Comparison of ENCODE assay signal across 19 cellular contexts in genomic region chr3:18780941-18781340, GRCh38.
DNase-seq lines count a peak whose midpoint lies in the region; ATAC-seq and TF ChIP-seq lines count a peak whose summit lies in the region.
"Had no signal": no experiment of that assay in that cellular context is flagged by ENCODE, and none has a peak within 500 bp of the region (broad histone marks: within the 10 kb centered on the region; RNA-seq: fewer than 3 reads in every experiment).

No MANE protein-coding gene starts in this region.

- POLR2A ChIA-PET in CD4-positive, alpha-beta T cell (lab: Charles Lee), result no interaction called here

- peaks cover 19% of the 10 kb centered on the region for H3K4me1 Mint-ChIP-seq in activated CD4-positive, alpha-beta T cell treated with anti-CD3 and anti-CD28 coated beads, Interleukin-2, amount 10 ng/mL, durations not matched to agents 24 days and 14 days
- peaks cover 56% of the 10 kb centered on the region for H3K4me1 Mint-ChIP-seq in CD4-positive, alpha-beta T cell (ENCODE audit: low read depth)
- H3K4me1 Mint-ChIP-seq in T-helper 2 cell treated with Interferon-gamma antibody and Interleukin-4, amounts not matched to agents 5 μg/mL and 100 μg/mL, for 36 hours (ENCODE audit: low read depth), result peaks cover 29% of the 10 kb centered on the region
- peaks cover 45% of the 10 kb centered on the region for H3K4me1 Mint-ChIP-seq in activated naive CD8-positive, alpha-beta T cell (ENCODE audit: low read depth)
- H3K4me1 Mint-ChIP-seq: B cell had no signal

- H3K9me3 Mint-ChIP-seq in activated CD4-positive, alpha-beta T cell treated with anti-CD3 and anti-CD28 coated beads, Interleukin-2, amount 10 ng/mL, durations not matched to agents 24 days and 14 days, result no peaks in the 10 kb centered on the region
- H3K9me3 Mint-ChIP-seq in CD4-positive, alpha-beta T cell, result no peaks in the 10 kb centered on the region
- H3K9me3 Mint-ChIP-seq in T-helper 2 cell treated with Interferon-gamma antibody and Interleukin-4, amounts not matched to agents 5 μg/mL and 100 μg/mL, for 36 hours, result no peaks in the 10 kb centered on the region
- peaks cover 8% of the 10 kb centered on the region for H3K9me3 Mint-ChIP-seq in activated naive CD8-positive, alpha-beta T cell (ENCODE audit: low read depth)
- H3K9me3 Mint-ChIP-seq: H9 had no signal

- peak; percentile 51 for ATAC-seq in CD4-positive, alpha-beta T cell (ENCODE audit: poor library complexity)
- no peak for ATAC-seq in HG02840 (IDR thresholded peaks at IDR 0.05; ENCODE audit: low FRiP score, unreplicated experiment)

- DNase-seq in activated CD4-positive, alpha-beta T cell treated with anti-CD3 and anti-CD28 coated beads, Interleukin-2, amount 10 ng/mL, durations not matched to agents 24 days and 14 days, result peak; percentile 68
- DNase-seq in activated CD4-positive, alpha-beta T cell treated with anti-CD3 and anti-CD28 coated beads, Interleukin-2, amount 50 U/mL, for 1 hour, result no peak
- DNase-seq in CD4-positive, alpha-beta T cell, result no peak
- no peak for DNase-seq in T-helper 2 cell treated with Interferon-gamma antibody and Interleukin-4, amounts not matched to agents 5 μg/mL and 100 μg/mL, for 36 hours (ENCODE audit: low spot score)
- DNase-seq in COLO829 (ENCODE audit: low spot score) (no peak), caudate nucleus (lab: John Stamatoyannopoulos, UW) (no peak)
- DNase-seq: Calu3; GF-D8; H9; KG1; NCI-H1417 treated with DMSO at 0.1 percent for 48 hours; NCI-H1930; NCI-H446 treated with DMSO at 0.1 percent for 48 hours; NCI-H69; NK-92 treated with Interleukin-12 subunit alpha and Interleukin-12 subunit beta, amount 100 ng/mL, for 24 hours; Right ventricle myocardium superior had no signal

- H3K27me3 Mint-ChIP-seq in activated CD4-positive, alpha-beta T cell treated with anti-CD3 and anti-CD28 coated beads, Interleukin-2, amount 10 ng/mL, durations not matched to agents 24 days and 14 days, result no peaks in the 10 kb centered on the region
- H3K27me3 Mint-ChIP-seq in CD4-positive, alpha-beta T cell, result no peaks in the 10 kb centered on the region
- H3K27me3 Mint-ChIP-seq in T-helper 2 cell treated with Interferon-gamma antibody and Interleukin-4, amounts not matched to agents 5 μg/mL and 100 μg/mL, for 36 hours (ENCODE audit: low read depth), result no peaks in the 10 kb centered on the region
- no peaks in the 10 kb centered on the region for H3K27me3 Mint-ChIP-seq in activated naive CD8-positive, alpha-beta T cell

- intact Hi-C loops in activated CD4-positive, alpha-beta T cell treated with anti-CD3 and anti-CD28 coated beads, Interleukin-2, amount 10 ng/mL, durations not matched to agents 24 days and 14 days (cut with micrococcal nuclease), result loop anchor here (10.0 kb wide), 1 partner anchor 204 kb away; no protein-coding TSS in a partner anchor
- intact Hi-C loops in CD4-positive, alpha-beta T cell (cut with DNase I, micrococcal nuclease), result no loop called here

- no peak overlapping the region for H3K27ac ChIP-seq in CD4-positive, alpha-beta T cell (ENCODE audit: low read depth, low read length)
- no peak overlapping the region for H3K27ac ChIP-seq in caudate nucleus (ENCODE audit: low read depth, low read length)

- CTCF ChIA-PET in CD4-positive, alpha-beta T cell (lab: Charles Lee), result no interaction called here

- H3K27me3 ChIP-seq in CD4-positive, alpha-beta T cell (ENCODE audit: control insufficient read depth, insufficient read depth, low read length), result no peaks in the 10 kb centered on the region

- TF ChIP-seq CTCF in CD4-positive, alpha-beta T cell (IDR thresholded peaks at IDR 0.05), result no peak

- H3K36me3 Mint-ChIP-seq in activated CD4-positive, alpha-beta T cell treated with anti-CD3 and anti-CD28 coated beads, Interleukin-2, amount 10 ng/mL, durations not matched to agents 24 days and 14 days (ENCODE audit: low read depth), result no peaks in the 10 kb centered on the region
- H3K36me3 Mint-ChIP-seq in CD4-positive, alpha-beta T cell (ENCODE audit: low read depth), result no peaks in the 10 kb centered on the region
- no peaks in the 10 kb centered on the region for H3K36me3 Mint-ChIP-seq in T-helper 2 cell treated with Interferon-gamma antibody and Interleukin-4, amounts not matched to agents 5 μg/mL and 100 μg/mL, for 36 hours (ENCODE audit: low read depth)
- H3K36me3 Mint-ChIP-seq in activated naive CD8-positive, alpha-beta T cell, result peaks cover 2% of the 10 kb centered on the region

- peak overlapping the region; percentile 62 for H3K4me3 Mint-ChIP-seq in activated CD4-positive, alpha-beta T cell treated with anti-CD3 and anti-CD28 coated beads, Interleukin-2, amount 10 ng/mL, durations not matched to agents 24 days and 14 days
- H3K4me3 Mint-ChIP-seq in CD4-positive, alpha-beta T cell, result peak overlapping the region; percentile 35
- H3K4me3 Mint-ChIP-seq in T-helper 2 cell treated with Interferon-gamma antibody and Interleukin-4, amounts not matched to agents 5 μg/mL and 100 μg/mL, for 36 hours, result peak overlapping the region; percentile 60
- peak overlapping the region; percentile 78 for H3K4me3 Mint-ChIP-seq in activated naive CD8-positive, alpha-beta T cell
- H3K4me3 Mint-ChIP-seq: B cell, H9 had no signal

- peak overlapping the region; percentile 3 for H3K27ac Mint-ChIP-seq in activated CD4-positive, alpha-beta T cell treated with anti-CD3 and anti-CD28 coated beads, Interleukin-2, amount 10 ng/mL, durations not matched to agents 24 days and 14 days
- H3K27ac Mint-ChIP-seq in CD4-positive, alpha-beta T cell, result peak overlapping the region; percentile 73
- peak overlapping the region; percentile 43 for H3K27ac Mint-ChIP-seq in T-helper 2 cell treated with Interferon-gamma antibody and Interleukin-4, amounts not matched to agents 5 μg/mL and 100 μg/mL, for 36 hours
- H3K27ac Mint-ChIP-seq in activated naive CD8-positive, alpha-beta T cell, result peak overlapping the region; percentile 65
- H3K27ac Mint-ChIP-seq: B cell, H9 had no signal

- H3K9me3 ChIP-seq in CD4-positive, alpha-beta T cell (ENCODE audit: control insufficient read depth, low read length), result no peaks in the 10 kb centered on the region

Comparison
In these comparisons a context has a peak if more than half of its experiments do, and no peak if none do; other contexts are left out.
1. H3K27ac Mint-ChIP-seq: peak in every context shown above with its lines; median percentile 73 in CD4-positive, alpha-beta T cell; 65 in activated naive CD8-positive, alpha-beta T cell; 43 in T-helper 2 cell treated with Interferon-gamma antibody and Interleukin-4, amounts not matched to agents 5 μg/mL and 100 μg/mL, for 36 hours; 3 in activated CD4-positive, alpha-beta T cell treated with anti-CD3 and anti-CD28 coated beads, Interleukin-2, amount 10 ng/mL, durations not matched to agents 24 days and 14 days.